9 cellular contexts compared by ENCODE assay signal in genomic region chr7:23373151-23374004, GRCh38.
DNase-seq lines count a peak whose midpoint lies in the region; ATAC-seq and TF ChIP-seq lines count a peak whose summit lies in the region.
"Had no signal": no experiment of that assay in that cellular context is flagged by ENCODE, and none has a peak within 500 bp of the region (broad histone marks: within the 10 kb centered on the region; RNA-seq: fewer than 3 reads in every experiment).

No MANE protein-coding gene starts in this region.

- H3K27ac ChIP-seq in RWPE2 (ENCODE audit: poor library complexity, severe bottlenecking) = peak overlapping the region; percentile 39
- no peak overlapping the region for H3K27ac ChIP-seq in ovary
- H3K27ac ChIP-seq: 22Rv1 had no signal

- H3K4me1 ChIP-seq in RWPE2 (ENCODE audit: insufficient read depth, poor library complexity, severe bottlenecking) (peaks cover 28% of the 10 kb centered on the region), HAP-1 (no peaks in the 10 kb centered on the region; the same call in 1 of the 2 replicates), ovary (ENCODE audit: insufficient read depth) (no peaks in the 10 kb centered on the region)

- H3K36me3 ChIP-seq in RWPE2 (ENCODE audit: low read depth) = peaks cover 17% of the 10 kb centered on the region
- peaks cover 15% of the 10 kb centered on the region for H3K36me3 ChIP-seq in HAP-1 (replicated peaks)
- H3K36me3 ChIP-seq in ovary = no peaks in the 10 kb centered on the region

- H3K9me3 Mint-ChIP-seq in stimulated activated naive B cell treated with anti-CD40 and anti-IgM and Interleukin-4, amounts not matched to agents 10 μg/mL and 1 μg/mL and 100 μg/mL, for 72 hours = peaks cover 0 to 2% of the 10 kb centered on the region in 2 donors

- H3K9me3 ChIP-seq in RWPE2 (ENCODE audit: severe bottlenecking) (no peaks in the 10 kb centered on the region), HAP-1 (no peaks in the 10 kb centered on the region), ovary (no peaks in the 10 kb centered on the region)

- TF ChIP-seq POLR2A in ovary (IDR thresholded peaks at IDR 0.05) = no peak

- DNase-seq in DMS 273 (lab: John Stamatoyannopoulos, UW; ENCODE audit: unreplicated experiment) (peak; percentile 44), DMS 273 treated with DMSO at 0.1 percent for 48 hours (lab: John Stamatoyannopoulos, UW) (no peak), RWPE2 (ENCODE audit: low spot score) (no peak), brain pericyte (ENCODE audit: low read depth, low spot score) (peak; percentile 52), HAP-1 (ENCODE audit: low spot score in 2 of 2) (no peak), ovary (no peak)
- DNase-seq in stimulated activated naive B cell treated with anti-CD40 and anti-IgM and Interleukin-4, amounts not matched to agents 10 μg/mL and 1 μg/mL and 100 μg/mL, for 72 hours = peak; percentile 66

- no peaks in the 10 kb centered on the region for H3K27me3 Mint-ChIP-seq in stimulated activated naive B cell treated with anti-CD40 and anti-IgM and Interleukin-4, amounts not matched to agents 10 μg/mL and 1 μg/mL and 100 μg/mL, for 72 hours

- H3K4me1 Mint-ChIP-seq in stimulated activated naive B cell treated with anti-CD40 and anti-IgM and Interleukin-4, amounts not matched to agents 10 μg/mL and 1 μg/mL and 100 μg/mL, for 72 hours = peaks cover 40 to 63% of the 10 kb centered on the region in 2 donors

- H3K4me3 Mint-ChIP-seq in stimulated activated naive B cell treated with anti-CD40 and anti-IgM and Interleukin-4, amounts not matched to agents 10 μg/mL and 1 μg/mL and 100 μg/mL, for 72 hours = peak overlapping the region; percentile 51 to 64

- H3K27me3 ChIP-seq in RWPE2 (ENCODE audit: insufficient read depth, poor library complexity, severe bottlenecking) (no peaks in the 10 kb centered on the region), HAP-1 (ENCODE audit: low read depth) (no peaks in the 10 kb centered on the region), ovary (no peaks in the 10 kb centered on the region)

- no peak for TF ChIP-seq EP300 in ovary (IDR thresholded peaks at IDR 0.05)

- H3K27ac Mint-ChIP-seq in stimulated activated naive B cell treated with anti-CD40 and anti-IgM and Interleukin-4, amounts not matched to agents 10 μg/mL and 1 μg/mL and 100 μg/mL, for 72 hours = peak overlapping the region; percentile 93

- TF ChIP-seq CTCF in RWPE2 (IDR thresholded peaks at IDR 0.05; ENCODE audit: poor library complexity, severe bottlenecking) = no peak
- TF ChIP-seq CTCF in ovary (IDR thresholded peaks at IDR 0.05) = no peak

- intact Hi-C loops in ovary (cut with DNase I) = no loop called here

- 40 to 59% (median 44%) methylated on average over 6 of the region's 6 CpGs for WGBS in ovary, 3 donors

- H3K4me3 ChIP-seq in RWPE2 (ENCODE audit: severe bottlenecking) (no peak overlapping the region), HAP-1 (no peak overlapping the region), ovary (no peak overlapping the region)

- H3K36me3 Mint-ChIP-seq in stimulated activated naive B cell treated with anti-CD40 and anti-IgM and Interleukin-4, amounts not matched to agents 10 μg/mL and 1 μg/mL and 100 μg/mL, for 72 hours = peaks cover 0 to 3% of the 10 kb centered on the region in 2 donors

- peak; percentile 45 for ATAC-seq in HG03097 (IDR thresholded peaks at IDR 0.05; ENCODE audit: low FRiP score, unreplicated experiment)
- ATAC-seq in RWPE2 (ENCODE audit: low read depth) = peak; percentile 31; the same call in 2 of the 3 replicates
- ATAC-seq in stimulated activated naive B cell treated with anti-CD40 and anti-IgM and Interleukin-4, amounts not matched to agents 10 μg/mL and 1 μg/mL and 100 μg/mL, for 72 hours (replicated peaks) = peak; percentile 74 to 84

- in situ Hi-C loops in HAP-1 (cut with MboI; ENCODE audit: low sequenced_read_pairs) = no loop called here

Comparison
In these comparisons a context has a peak if more than half of its experiments do, and no peak if none do; other contexts are left out.
1. DNase-seq: peak in DMS 273 (single experiment), brain pericyte (single experiment) and stimulated activated naive B cell treated with anti-CD40 and anti-IgM and Interleukin-4, amounts not matched to agents 10 μg/mL and 1 μg/mL and 100 μg/mL, for 72 hours (single experiment); none in DMS 273 treated with DMSO at 0.1 percent for 48 hours (single experiment), RWPE2 (single experiment), HAP-1 (0 of 2) and ovary (0 of 5).
2. Peak in every context shown above with its lines, with median percentiles within 50 percentile points of each other: ATAC-seq.